18 cellular contexts compared by ENCODE assay signal in the genomic region with DNA sequence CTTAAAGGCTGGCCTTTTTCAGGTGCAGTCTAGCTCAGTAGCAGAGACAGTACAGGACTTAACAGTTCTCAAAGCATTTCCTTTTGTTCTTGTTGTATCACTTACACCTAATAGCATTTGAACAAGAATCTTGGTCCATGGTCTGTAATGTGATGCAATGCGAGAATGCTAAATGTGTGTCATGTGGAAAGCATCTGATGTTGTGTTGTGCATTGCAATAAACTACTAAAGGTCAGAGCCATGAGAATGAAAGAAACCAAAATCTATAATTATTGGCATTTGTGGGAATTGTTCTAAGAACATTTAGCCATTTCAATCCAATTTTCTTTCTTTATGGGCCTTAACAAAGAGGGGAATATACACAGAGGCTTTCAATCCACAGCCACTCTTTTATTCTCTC.
"Had no signal": no experiment of that assay in that cellular context is flagged by ENCODE, and none has a peak within 500 bp of the region (broad histone marks: within the 10 kb centered on the region; RNA-seq: fewer than 3 reads in every experiment).

No MANE protein-coding gene starts in this region.

- ATAC-seq: esophagus mucosa, left cardiac atrium, lower lobe of right lung, psoas muscle had no signal

- H3K4me1 Mint-ChIP-seq: immature natural killer cell, nephron had no signal

- H3K9me3 Mint-ChIP-seq: nephron, type B pancreatic cell had no signal

- FAIRE-seq: endometrium, kidney, small intestine had no signal

- H3K36me3 Mint-ChIP-seq: immature natural killer cell, type B pancreatic cell had no signal

- H3K27ac Mint-ChIP-seq: immature natural killer cell, nephron, type B pancreatic cell had no signal

- H3K4me3 Mint-ChIP-seq: immature natural killer cell, nephron, type B pancreatic cell had no signal

- DNase-seq: effector memory CD4-positive, alpha-beta T cell; immature natural killer cell; kidney; left cardiac atrium; left ventricle myocardium inferior; lower lobe of right lung; mesenchymal stem cell; midbrain; psoas muscle; sigmoid colon; small intestine; stimulated activated CD4-positive, alpha-beta T cell treated with anti-CD3 and anti-CD28 coated beads, Interleukin-2, amount 100 ng/mL, for 48 hours; stimulated activated naive CD4-positive, alpha-beta T cell treated with Interleukin-2 at 50 U/mL for 16 hours; uterus had no signal

- H3K27me3 Mint-ChIP-seq: type B pancreatic cell had no signal
